In genomic region chr4:190020790-190021717, GRCh38 we compare ENCODE assay signal across 8 cellular contexts. TPM values are rescaled to one million over a fixed set of nuclear protein-coding genes. Genes with fewer than 3 reads are reported as not detected.
DNase-seq lines count a peak whose midpoint lies in the region; ATAC-seq lines count a peak whose summit lies in the region.

No MANE protein-coding gene starts in this region.

- peaks cover 18% of the 10 kb centered on the region for H3K4me1 Mint-ChIP-seq in activated naive CD8-positive, alpha-beta T cell treated with anti-CD3 and anti-CD28 coated beads, Interleukin-2, amount 10 ng/mL, durations not matched to agents 7 days and 5 days
- peaks cover 22 to 37% of the 10 kb centered on the region in 2 donors for H3K4me1 Mint-ChIP-seq in stimulated activated naive B cell treated with anti-CD40 and anti-IgM and Interleukin-4, amounts not matched to agents 10 μg/mL and 1 μg/mL and 100 μg/mL, for 72 hours

- POLR2A ChIA-PET in activated naive CD8-positive, alpha-beta T cell treated with anti-CD3 and anti-CD28 coated beads, Interleukin-2, amount 10 ng/mL, durations not matched to agents 7 days and 5 days (lab: Charles Lee): no interaction called here

- peaks cover 51% of the 10 kb centered on the region for H3K27me3 Mint-ChIP-seq in activated naive CD8-positive, alpha-beta T cell treated with anti-CD3 and anti-CD28 coated beads, Interleukin-2, amount 10 ng/mL, durations not matched to agents 7 days and 5 days
- H3K27me3 Mint-ChIP-seq in stimulated activated naive B cell treated with anti-CD40 and anti-IgM and Interleukin-4, amounts not matched to agents 10 μg/mL and 1 μg/mL and 100 μg/mL, for 72 hours: peaks cover 50% of the 10 kb centered on the region in 2 donors

- peak overlapping the region; percentile 34 for H3K27ac Mint-ChIP-seq in activated naive CD8-positive, alpha-beta T cell treated with anti-CD3 and anti-CD28 coated beads, Interleukin-2, amount 10 ng/mL, durations not matched to agents 7 days and 5 days
- peak overlapping the region; percentile 87 for H3K27ac Mint-ChIP-seq in stimulated activated naive B cell treated with anti-CD40 and anti-IgM and Interleukin-4, amounts not matched to agents 10 μg/mL and 1 μg/mL and 100 μg/mL, for 72 hours

- peaks cover 10% of the 10 kb centered on the region for H3K36me3 Mint-ChIP-seq in activated naive CD8-positive, alpha-beta T cell treated with anti-CD3 and anti-CD28 coated beads, Interleukin-2, amount 10 ng/mL, durations not matched to agents 7 days and 5 days
- H3K36me3 Mint-ChIP-seq in stimulated activated naive B cell treated with anti-CD40 and anti-IgM and Interleukin-4, amounts not matched to agents 10 μg/mL and 1 μg/mL and 100 μg/mL, for 72 hours: peaks cover 3 to 21% of the 10 kb centered on the region in 2 donors

- H3K4me3 Mint-ChIP-seq in activated naive CD8-positive, alpha-beta T cell treated with anti-CD3 and anti-CD28 coated beads, Interleukin-2, amount 10 ng/mL, durations not matched to agents 7 days and 5 days: peak overlapping the region; percentile 70
- H3K4me3 Mint-ChIP-seq in stimulated activated naive B cell treated with anti-CD40 and anti-IgM and Interleukin-4, amounts not matched to agents 10 μg/mL and 1 μg/mL and 100 μg/mL, for 72 hours: peak overlapping the region; percentile 72 to 81

- ATAC-seq in activated naive CD8-positive, alpha-beta T cell treated with anti-CD3 and anti-CD28 coated beads, Interleukin-2, amount 10 ng/mL, durations not matched to agents 7 days and 5 days (ENCODE audit: low read depth): no peak
- peak in 1 of 2 donors; percentile 24 for ATAC-seq in stimulated activated naive B cell treated with anti-CD40 and anti-IgM and Interleukin-4, amounts not matched to agents 10 μg/mL and 1 μg/mL and 100 μg/mL, for 72 hours (replicated peaks)
- no peak for ATAC-seq in HG02973 (IDR thresholded peaks at IDR 0.05; ENCODE audit: unreplicated experiment)

- peaks cover 9% of the 10 kb centered on the region for H3K9me3 Mint-ChIP-seq in activated naive CD8-positive, alpha-beta T cell treated with anti-CD3 and anti-CD28 coated beads, Interleukin-2, amount 10 ng/mL, durations not matched to agents 7 days and 5 days
- peaks cover 9 to 16% of the 10 kb centered on the region in 2 donors for H3K9me3 Mint-ChIP-seq in stimulated activated naive B cell treated with anti-CD40 and anti-IgM and Interleukin-4, amounts not matched to agents 10 μg/mL and 1 μg/mL and 100 μg/mL, for 72 hours

- DNase-seq in HT1080 (ENCODE audit: low read depth): peak; percentile 64
- DNase-seq in activated naive CD8-positive, alpha-beta T cell treated with anti-CD3 and anti-CD28 coated beads, Interleukin-2, amount 10 ng/mL, durations not matched to agents 7 days and 5 days: peak; percentile 58
- peak; percentile 65 for DNase-seq in hepatic stellate cell (ENCODE audit: low spot score)
- no peak for DNase-seq in stimulated activated naive B cell treated with anti-CD40 and anti-IgM and Interleukin-4, amounts not matched to agents 10 μg/mL and 1 μg/mL and 100 μg/mL, for 72 hours
- DNase-seq in NCI-H345 treated with DMSO at 0.1 percent for 48 hours (lab: John Stamatoyannopoulos, UW; ENCODE audit: unreplicated experiment): no peak
- no peak for DNase-seq in NAMALWA (ENCODE audit: low spot score)
- DNase-seq in NCI-H446 (lab: John Stamatoyannopoulos, UW): no peak

RNA-seq across cellular contexts. Expression of gene FRG2, which starts 6.0 kb away (rescaled TPM):
- 1.4 and 1.7 TPM in 2 replicates for total RNA-seq in HT1080 (2014; rRNA removed; shearing (Covaris generic))
- 1.3 and 1.4 TPM in 2 replicates for polyA plus RNA-seq in HT1080 (2015; cell fraction: cytosol; rRNA removed)
- 0.82 and 1.5 TPM in 2 replicates for polyA plus RNA-seq in HT1080 (2015; cell fraction: nucleus; rRNA removed)
- not detected for total RNA-seq in activated naive CD8-positive, alpha-beta T cell treated with anti-CD3 and anti-CD28 coated beads, Interleukin-2, amount 10 ng/mL, durations not matched to agents 7 days and 5 days

RNA-seq across cellular contexts. Expression of gene DBET, which starts 43.2 kb away (rescaled TPM):
- not detected in 2 replicates for total RNA-seq in HT1080 (2014; rRNA removed; shearing (Covaris generic))
- not detected in 2 replicates for polyA plus RNA-seq in HT1080 (2015; cell fraction: cytosol; rRNA removed)
- not detected in 2 replicates for polyA plus RNA-seq in HT1080 (2015; cell fraction: nucleus; rRNA removed)
- total RNA-seq in activated naive CD8-positive, alpha-beta T cell treated with anti-CD3 and anti-CD28 coated beads, Interleukin-2, amount 10 ng/mL, durations not matched to agents 7 days and 5 days: not detected

Comparison
In these comparisons a context has a peak if more than half of its experiments do, and no peak if none do; other contexts are left out.
1. DNase-seq: peak in HT1080 (single experiment), activated naive CD8-positive, alpha-beta T cell treated with anti-CD3 and anti-CD28 coated beads, Interleukin-2, amount 10 ng/mL, durations not matched to agents 7 days and 5 days (single experiment) and hepatic stellate cell (single experiment); none in stimulated activated naive B cell treated with anti-CD40 and anti-IgM and Interleukin-4, amounts not matched to agents 10 μg/mL and 1 μg/mL and 100 μg/mL, for 72 hours (single experiment), NCI-H345 treated with DMSO at 0.1 percent for 48 hours (single experiment), NAMALWA (single experiment) and NCI-H446 (0 of 2).